Comparison of ENCODE assay signal across 6 cellular contexts in genomic region chr18:51119976-51120375, GRCh38.
DNase-seq lines count a peak whose midpoint lies in the region; ATAC-seq, FAIRE-seq and TF ChIP-seq lines count a peak whose summit lies in the region.
"Not testable (repeated sequence)": the region's sequence is repeated elsewhere in the genome, so short reads cannot be mapped to it uniquely, and the experiment has no call there.

No MANE protein-coding gene starts in this region.

- not testable (repeated sequence) for H3K4me1 Mint-ChIP-seq in glutamatergic neuron (ENCODE audit: low read depth, unreplicated experiment); osteocyte (ENCODE audit: unreplicated experiment)

- WGBS in GM12878 (ENCODE audit: insufficient coverage, insufficient replicate concordance, low lambda C conversion rate, missing lambda C conversion rate): 75% methylated on average over 16 of the region's 16 CpGs
- 96% methylated on average over 16 of the region's 16 CpGs for WGBS in lung, 2 donors

- not testable (repeated sequence) for H3K4me2 ChIP-seq in GM12878 (ENCODE audit: control insufficient read depth, insufficient read depth)

- FAIRE-seq in GM12878 (lab: Jason Lieb, UNC): not testable (repeated sequence)

- H3K27me3 ChIP-seq in GM12878 (replicated peaks in 1 of 2; ENCODE audit: control insufficient read depth in 2 of 2, insufficient read depth in 2 of 2, low read length in 1 of 2); lung (ENCODE audit: control insufficient read depth, insufficient read depth): not testable (repeated sequence)

- H2AFZ ChIP-seq in GM12878 (ENCODE audit: control insufficient read depth, low read depth, low read length): not testable (repeated sequence)

- not testable (repeated sequence) for H3K4me1 ChIP-seq in GM12878 (ENCODE audit: control insufficient read depth, insufficient read depth, low read length); lung (ENCODE audit: control insufficient read depth in 2 of 2, insufficient read depth in 2 of 2, low read length in 2 of 2)

- not testable (repeated sequence) for H3K36me3 ChIP-seq in GM12878 (ENCODE audit: control insufficient read depth in 2 of 2, insufficient read depth in 2 of 2, low read length in 1 of 2); lung (ENCODE audit: control insufficient read depth in 2 of 2, insufficient read depth in 2 of 2, low read length in 2 of 2)

- CTCF ChIA-PET in GM12878 (lab: Yijun Ruan, JAX): not testable (repeated sequence)

- not testable (repeated sequence) for TF ChIP-seq POLR2A in GM12878 (IDR thresholded peaks at IDR 0.05; ENCODE audit: low read depth, low read length)

- POLR2A ChIA-PET in GM12878 (lab: Charles Lee): not testable (repeated sequence)

- SMC1A ChIA-PET in GM12878 (lab: Charles Lee; ENCODE audit: uncharacterized antibody, unreplicated experiment): not testable (repeated sequence)

- peaks cover 28% of the 10 kb centered on the region for H3K36me3 Mint-ChIP-seq in glutamatergic neuron (ENCODE audit: unreplicated experiment)
- H3K36me3 Mint-ChIP-seq in osteocyte (ENCODE audit: unreplicated experiment): not testable (repeated sequence)

- not testable (repeated sequence) for H3K27me3 Mint-ChIP-seq in glutamatergic neuron (ENCODE audit: unreplicated experiment); osteocyte (ENCODE audit: unreplicated experiment)

- not testable (repeated sequence) for TF ChIP-seq CTCF in GM12878 (IDR thresholded peaks at IDR 0.05 in 2 of 3, conservative IDR thresholded peaks at IDR 0.05 in 1 of 3; ENCODE audit: control insufficient read depth in 2 of 3, extremely low read depth in 1 of 3, insufficient read depth in 1 of 3, low read depth in 3 of 3, low read length in 3 of 3); glutamatergic neuron (IDR thresholded peaks at IDR 0.05; ENCODE audit: partially characterized antibody, unreplicated experiment); lung (IDR thresholded peaks at IDR 0.05; ENCODE audit: control extremely low read depth, extremely low read depth); osteocyte (IDR thresholded peaks at IDR 0.05)

- TF ChIP-seq EP300 in GM12878 (IDR thresholded peaks at IDR 0.05; ENCODE audit: borderline replicate concordance in 1 of 2, control insufficient read depth in 1 of 2, low read depth in 2 of 2, low read length in 2 of 2): not testable (repeated sequence)

- intact Hi-C loops in GM12878 (cut with micrococcal nuclease; ENCODE audit: unreplicated experiment); cardiac septum (cut with DNase I): not testable (repeated sequence)

- in situ Hi-C loops in GM12878 (cut with MboI): loop anchor here (25.0 kb wide), 3 partner anchors 267 to 1792 kb away; no protein-coding TSS in a partner anchor

- H3K9me3 ChIP-seq in GM12878 (replicated peaks; ENCODE audit: control insufficient read depth, insufficient read depth, low read length); lung (ENCODE audit: control insufficient read depth in 2 of 2, insufficient read depth in 1 of 2, low read length in 1 of 2): not testable (repeated sequence)

- not testable (repeated sequence) for TF ChIP-seq RAD21 in GM12878 (IDR thresholded peaks at IDR 0.05; ENCODE audit: insufficient read depth, low read depth, low read length)

- peak; percentile 37 for DNase-seq in activated CD8-positive, alpha-beta memory T cell treated with anti-CD3 and anti-CD28 coated beads for 24 hours
- not testable (repeated sequence) for DNase-seq in GM12878 (ENCODE audit: low read depth, low spot score); glutamatergic neuron
- peak; percentile 41 for DNase-seq in cardiac septum (ENCODE audit: low spot score)
- peak; percentile 17 for DNase-seq in lung (ENCODE audit: low spot score)
- peak; percentile 56 for DNase-seq in osteocyte (ENCODE audit: extremely low spot score, unreplicated experiment)

- not testable (repeated sequence) for H4K20me1 ChIP-seq in GM12878 (ENCODE audit: control insufficient read depth, insufficient read depth)

- RAD21 ChIA-PET in GM12878 (lab: Charles Lee; ENCODE audit: unreplicated experiment): not testable (repeated sequence)

- not testable (repeated sequence) for H3K9me3 Mint-ChIP-seq in glutamatergic neuron (ENCODE audit: unreplicated experiment); osteocyte (ENCODE audit: unreplicated experiment)

- not testable (repeated sequence) for BruUV-seq in GM12878 (replicated peaks; lab: Mats Ljungman, UMichigan)

- not testable (repeated sequence) for H3K4me3 Mint-ChIP-seq in glutamatergic neuron (ENCODE audit: unreplicated experiment); osteocyte (ENCODE audit: unreplicated experiment)

- peak overlapping the region; percentile 12 for H3K27ac Mint-ChIP-seq in glutamatergic neuron (ENCODE audit: unreplicated experiment)
- H3K27ac Mint-ChIP-seq in osteocyte (ENCODE audit: unreplicated experiment): not testable (repeated sequence)

- H3K4me3 ChIP-seq in GM12878, lung: not testable (repeated sequence)

- not testable (repeated sequence) for H3K79me2 ChIP-seq in GM12878 (ENCODE audit: control insufficient read depth, insufficient read depth, low read length)

- H3K9ac ChIP-seq in GM12878 (ENCODE audit: control insufficient read depth, insufficient read depth, low read length): not testable (repeated sequence)

- not testable (repeated sequence) for H3K27ac ChIP-seq in GM12878 (ENCODE audit: control insufficient read depth, insufficient read depth); lung (ENCODE audit: low read depth in 1 of 2, low read length in 1 of 2)

- ATAC-seq in GM12878; lung (ENCODE audit: insufficient read depth, low FRiP score): not testable (repeated sequence)

TF ChIP-seq in GM12878, 131 proteins besides CTCF, POLR2A, EP300 and RAD21:
- peak; percentile 19 for TF ChIP-seq BCL3 (IDR thresholded peaks at IDR 0.05; ENCODE audit: borderline replicate concordance, insufficient read depth, low read depth, low read length, poor library complexity, severe bottlenecking)
TF ChIP-seq in GM12878: peak in this region for 1; not testable (repeated sequence) for 130.
